Comparison of ENCODE assay signal across 37 cellular contexts in the genomic region with DNA sequence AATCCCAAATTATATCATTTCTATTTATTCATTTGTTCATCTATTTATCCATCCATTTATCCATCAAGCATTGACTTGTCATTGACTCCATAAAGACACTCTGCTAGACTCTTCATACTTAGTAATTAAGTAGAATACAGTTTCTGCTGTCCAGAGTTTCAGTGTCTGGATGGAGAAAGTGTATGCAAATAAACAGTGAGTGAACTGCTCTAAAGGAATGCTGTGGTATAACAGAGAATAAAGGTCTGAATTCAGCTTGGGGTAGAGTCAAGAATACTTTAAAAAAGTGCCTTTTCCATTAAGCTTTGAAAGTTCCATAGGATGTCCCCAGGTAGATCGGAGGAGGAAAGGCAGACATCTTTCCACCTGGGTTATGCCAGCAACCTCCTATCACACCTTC. TPM values are rescaled to one million over a fixed set of nuclear protein-coding genes. Genes with fewer than 3 reads are reported as not detected.
DNase-seq lines count a peak whose midpoint lies in the region; ATAC-seq, FAIRE-seq and TF ChIP-seq lines count a peak whose summit lies in the region.
"Had no signal": no experiment of that assay in that cellular context is flagged by ENCODE, and none has a peak within 500 bp of the region (broad histone marks: within the 10 kb centered on the region; RNA-seq: fewer than 3 reads in every experiment).

No MANE protein-coding gene starts in this region.

- H3K4me1 Mint-ChIP-seq in astrocyte (ENCODE audit: low read depth, unreplicated experiment) = peaks cover 3% of the 10 kb centered on the region
- H3K4me1 Mint-ChIP-seq: B cell; CD14-positive monocyte; CD4-positive, alpha-beta memory T cell; CD4-positive, CD25-positive, alpha-beta regulatory T cell had no signal

- H3K56ac ChIP-seq in IMR-90 (ENCODE audit: extremely low read depth, insufficient read depth, low read length) = no peak overlapping the region

- TF ChIP-seq CTCF in IMR-90 (conservative IDR thresholded peaks at IDR 0.05; ENCODE audit: low read depth, low read length) (no peak), astrocyte (IDR thresholded peaks at IDR 0.05; ENCODE audit: insufficient read depth, low read depth, low read length) (no peak), choroid plexus epithelial cell (conservative IDR thresholded peaks at IDR 0.05; ENCODE audit: low read depth, low read length) (no peak)

- H2BK120ac ChIP-seq in IMR-90 (ENCODE audit: low read depth, low read length) = no peak overlapping the region

- no peaks in the 10 kb centered on the region for H3K36me3 Mint-ChIP-seq in astrocyte (ENCODE audit: low read depth, unreplicated experiment)
- H3K36me3 Mint-ChIP-seq: CD14-positive monocyte; CD4-positive, alpha-beta memory T cell; CD4-positive, CD25-positive, alpha-beta regulatory T cell; CD8-positive, alpha-beta T cell had no signal

- no peak overlapping the region for H3K23ac ChIP-seq in IMR-90 (ENCODE audit: low read depth, low read length)

- H3K36me3 ChIP-seq in IMR-90 (ENCODE audit: control insufficient read depth, insufficient read depth, low read length) = no peaks in the 10 kb centered on the region
- no peaks in the 10 kb centered on the region for H3K36me3 ChIP-seq in astrocyte (ENCODE audit: insufficient read depth, low read length)
- H3K36me3 ChIP-seq: BE2C; BLaER1; BLaER1 treated with 17β-estradiol and CSF1 and Interleukin-3, amounts not matched to agents 10 nM and 100 nM had no signal

- TF ChIP-seq POLR2A in IMR-90 (IDR thresholded peaks at IDR 0.05; ENCODE audit: low read depth, low read length) = no peak

- FAIRE-seq in astrocyte (lab: Jason Lieb, UNC) = no peak
- FAIRE-seq: A204.1, A549, D721Med had no signal

- H3K79me2 ChIP-seq in astrocyte (ENCODE audit: insufficient read depth, low read length) = no peaks in the 10 kb centered on the region

- H3K27me3 ChIP-seq in IMR-90 (ENCODE audit: control insufficient read depth, insufficient read depth, low read length) (no peaks in the 10 kb centered on the region), astrocyte (ENCODE audit: insufficient read depth, low read length) (no peaks in the 10 kb centered on the region)
- H3K27me3 ChIP-seq: BE2C; BLaER1; BLaER1 treated with 17β-estradiol and CSF1 and Interleukin-3, amounts not matched to agents 10 nM and 100 nM had no signal

- CTCF ChIA-PET in IMR-90 (lab: Yijun Ruan, JAX) = no interaction called here

- no CpG with 5 or more reads among the region's 1 CpG for WGBS in IMR-90 (ENCODE audit: extremely low coverage in 2 of 2, insufficient read length in 1 of 2), 2 experiments

- H2BK5ac ChIP-seq in IMR-90 (ENCODE audit: low read depth, low read length, poor library complexity, severe bottlenecking) = no peak overlapping the region

- H3K4ac ChIP-seq in IMR-90 (ENCODE audit: low read depth, low read length) = no peak overlapping the region

- H3K9me3 Mint-ChIP-seq in astrocyte (ENCODE audit: unreplicated experiment) = no peaks in the 10 kb centered on the region

- TF ChIP-seq RAD21 in IMR-90 (IDR thresholded peaks at IDR 0.05; ENCODE audit: low read length) = no peak

- H4K5ac ChIP-seq in IMR-90 (ENCODE audit: low read depth, low read length) = no peak overlapping the region

- H2AK5ac ChIP-seq in IMR-90 (ENCODE audit: low read depth, low read length) = no peak overlapping the region

- H3K27ac Mint-ChIP-seq in astrocyte (ENCODE audit: unreplicated experiment) = no peak overlapping the region
- H3K27ac Mint-ChIP-seq: B cell; CD14-positive monocyte; CD4-positive, alpha-beta memory T cell; CD4-positive, alpha-beta T cell; CD4-positive, CD25-positive, alpha-beta regulatory T cell; CD8-positive, alpha-beta memory T cell; CD8-positive, alpha-beta T cell had no signal

- no peak overlapping the region for H3K4me3 Mint-ChIP-seq in astrocyte (ENCODE audit: unreplicated experiment)
- H3K4me3 Mint-ChIP-seq: B cell; CD14-positive monocyte; CD4-positive, alpha-beta memory T cell; CD4-positive, alpha-beta T cell; CD4-positive, CD25-positive, alpha-beta regulatory T cell; CD8-positive, alpha-beta memory T cell; CD8-positive, alpha-beta T cell had no signal

- BruUV-seq in IMR-90 (replicated peaks; lab: Mats Ljungman, UMichigan) = no TSS peak

- no peak overlapping the region for H3K14ac ChIP-seq in IMR-90 (replicated peaks; ENCODE audit: low read depth, low read length)

- in situ Hi-C loops in IMR-90 (cut with MboI; ENCODE audit: low sequenced_read_pairs) = no loop called here

- H4K91ac ChIP-seq in IMR-90 (ENCODE audit: insufficient read depth, low read depth, low read length) = no peak overlapping the region

- dilution Hi-C loops in IMR-90 (cut with HindIII; ENCODE audit: low sequenced_read_pairs, unreplicated experiment) = no loop called here

- H3K79me1 ChIP-seq in IMR-90 (ENCODE audit: low read depth in 1 of 2, low read length in 2 of 2) = no peaks in the 10 kb centered on the region

- no peaks in the 10 kb centered on the region for H3K9me1 ChIP-seq in IMR-90 (ENCODE audit: insufficient read depth, low read length)

- H4K8ac ChIP-seq in IMR-90 (ENCODE audit: low read depth in 2 of 2, low read length in 2 of 2) = no peak overlapping the region

- no peak overlapping the region for H2BK15ac ChIP-seq in IMR-90 (ENCODE audit: low read depth, low read length)

- no peaks in the 10 kb centered on the region for H4K20me1 ChIP-seq in IMR-90 (ENCODE audit: insufficient read depth, low read length)
- H4K20me1 ChIP-seq in astrocyte (ENCODE audit: insufficient read depth, low read length) = no peaks in the 10 kb centered on the region
- H4K20me1 ChIP-seq: BLaER1; BLaER1 treated with 17β-estradiol and CSF1 and Interleukin-3, amounts not matched to agents 10 nM and 100 nM had no signal

- H3K4me3 ChIP-seq in IMR-90 (ENCODE audit: insufficient read depth, low read depth, low read length) = no peak overlapping the region
- H3K4me3 ChIP-seq in astrocyte (ENCODE audit: insufficient read depth, low read depth, low read length) = no peak overlapping the region
- no peak overlapping the region for H3K4me3 ChIP-seq in choroid plexus epithelial cell (ENCODE audit: low read depth, low read length)
- H3K4me3 ChIP-seq: A549; BLaER1; BLaER1 treated with 17β-estradiol and CSF1 and Interleukin-3, amounts not matched to agents 10 nM and 100 nM had no signal

- H2AFZ ChIP-seq in IMR-90 (replicated peaks; ENCODE audit: low read length, poor library complexity) (no peak overlapping the region), astrocyte (ENCODE audit: low read depth, low read length) (no peak overlapping the region)

- no peaks in the 10 kb centered on the region for H3K9me3 ChIP-seq in IMR-90 (ENCODE audit: control insufficient read depth, insufficient read depth, low read length)
- H3K9me3 ChIP-seq in astrocyte (ENCODE audit: insufficient read depth, low read depth, low read length) = no peaks in the 10 kb centered on the region
- H3K9me3 ChIP-seq: A549, BE2C, BLaER1 had no signal

- POLR2A ChIA-PET in IMR-90 (lab: Charles Lee; ENCODE audit: unreplicated experiment) = no interaction called here

- H3K9ac ChIP-seq in IMR-90 (ENCODE audit: low read depth, low read length) (no peak overlapping the region), astrocyte (ENCODE audit: low read length) (no peak overlapping the region)
- H3K9ac ChIP-seq: BLaER1; BLaER1 treated with 17β-estradiol and CSF1 and Interleukin-3, amounts not matched to agents 10 nM and 100 nM had no signal

- no peak overlapping the region for H3K27ac ChIP-seq in IMR-90 (ENCODE audit: insufficient read depth, low read length)
- no peak overlapping the region for H3K27ac ChIP-seq in astrocyte (ENCODE audit: low read depth, low read length)
- H3K27ac ChIP-seq: 22Rv1; A549; BLaER1; BLaER1 treated with 17β-estradiol and CSF1 and Interleukin-3, amounts not matched to agents 10 nM and 100 nM; C4-2B had no signal

- H2BK20ac ChIP-seq in IMR-90 (ENCODE audit: low read depth, low read length) = no peak overlapping the region

- peak; percentile 98 for ATAC-seq in IMR-90 (ENCODE audit: low read depth)
- no peak for ATAC-seq in HG03159 (IDR thresholded peaks at IDR 0.05; ENCODE audit: unreplicated experiment)
- ATAC-seq in HG03097 (IDR thresholded peaks at IDR 0.05; ENCODE audit: low FRiP score, unreplicated experiment) = no peak
- ATAC-seq: A549; CD8-positive, alpha-beta T cell had no signal

- H3K4me1 ChIP-seq in IMR-90 (ENCODE audit: control insufficient read depth, insufficient read depth, low read length) = peaks cover 2% of the 10 kb centered on the region
- no peaks in the 10 kb centered on the region for H3K4me1 ChIP-seq in astrocyte (ENCODE audit: insufficient read depth, low read length)
- H3K4me1 ChIP-seq: A549; BE2C; BLaER1; BLaER1 treated with 17β-estradiol and CSF1 and Interleukin-3, amounts not matched to agents 10 nM and 100 nM; Caco-2 had no signal

- no peak overlapping the region for H2AK9ac ChIP-seq in IMR-90 (replicated peaks; ENCODE audit: low read depth, low read length, poor library complexity)

- H3K27me3 Mint-ChIP-seq in astrocyte (ENCODE audit: low read depth, unreplicated experiment) = no peaks in the 10 kb centered on the region
- H3K27me3 Mint-ChIP-seq: B cell; CD4-positive, alpha-beta memory T cell; CD4-positive, alpha-beta T cell; CD8-positive, alpha-beta memory T cell had no signal

- intact Hi-C loops in IMR-90 (cut with micrococcal nuclease) = no loop called here

- no peak overlapping the region for H3K18ac ChIP-seq in IMR-90 (ENCODE audit: low read depth, low read length)

- H3K4me2 ChIP-seq in IMR-90 (ENCODE audit: low read depth, low read length) (peak overlapping the region; percentile 30; the same call in 1 of the 2 replicates), astrocyte (ENCODE audit: low read length) (no peak overlapping the region)
- H3K4me2 ChIP-seq: A549; BLaER1; BLaER1 treated with 17β-estradiol and CSF1 and Interleukin-3, amounts not matched to agents 10 nM and 100 nM had no signal

- DNase-seq in IMR-90 (peak; percentile 42), astrocyte (ENCODE audit: low read depth) (peak; percentile 3), astrocyte of the hippocampus (ENCODE audit: low read depth, low spot score) (peak; percentile 37), choroid plexus epithelial cell (ENCODE audit: low read depth) (peak; percentile 15), GM03348 (ENCODE audit: low spot score) (no peak), germinal center (ENCODE audit: low spot score) (no peak)
- DNase-seq: 8988T; ACHN; AML-193; BE2C; C1 segment of cervical spinal cord; Caco-2; Calu3; CD4-positive, alpha-beta memory T cell; CD4-positive, alpha-beta T cell; CD4-positive, CD25-positive, alpha-beta regulatory T cell; CD8-positive, alpha-beta memory T cell; CD8-positive, alpha-beta T cell; COR-L47; DMS 273 treated with DMSO at 0.1 percent for 48 hours; DMS153; DMS53; DMS79; DMS79 treated with DMSO at 0.1 percent for 48 hours; DND-41; EL had no signal

TF ChIP-seq in IMR-90, 13 proteins besides CTCF, POLR2A, EP300 and RAD21 (continues in another document):
- no peak for TF ChIP-seq SMC3 (IDR thresholded peaks at IDR 0.05; ENCODE audit: low read depth, low read length)
- TF ChIP-seq BHLHE40 (IDR thresholded peaks at IDR 0.05; ENCODE audit: low read depth, low read length) = no peak

RNA-seq across cellular contexts. Expression of a gene that starts 51.4 kb away (rescaled TPM):
- total RNA-seq in IMR-90 (2012; rRNA removed) (21.0 and 28.9 TPM in 2 replicates), astrocyte (46.6 and 53.0 TPM in 2 replicates)
- polyA plus RNA-seq in IMR-90 (2012; rRNA removed) = 5.5 and 6.4 TPM in 2 replicates
- 1.3 and 2.1 TPM in 2 replicates for polyA plus RNA-seq in IMR-90 (2012; cell fraction: cytosol; rRNA removed)
- 1.4 and 6.4 TPM in 2 replicates for polyA plus RNA-seq in IMR-90 (2012; cell fraction: nucleus; rRNA removed; ENCODE audit: low replicate concordance)

Comparison
In these comparisons a context has a peak if more than half of its experiments do, and no peak if none do; other contexts are left out.
1. DNase-seq: peak in IMR-90 (single experiment), astrocyte (single experiment), astrocyte of the hippocampus (single experiment) and choroid plexus epithelial cell (single experiment); none in GM03348 (single experiment) and germinal center (single experiment).